In genomic region chr2:203039211-203039610, GRCh38 we compare ENCODE assay signal across 8 cellular contexts. TPM values are rescaled to one million over a fixed set of nuclear protein-coding genes. Genes with fewer than 3 reads are reported as not detected.
DNase-seq lines count a peak whose midpoint lies in the region; ATAC-seq and TF ChIP-seq lines count a peak whose summit lies in the region.
"Not testable (repeated sequence)": the region's sequence is repeated elsewhere in the genome, so short reads cannot be mapped to it uniquely, and the experiment has no call there.

No MANE protein-coding gene starts in this region.

- not testable (repeated sequence) for H3K9me3 Mint-ChIP-seq in chondrocyte (ENCODE audit: low read depth); progenitor cell of endocrine pancreas (ENCODE audit: low read depth)

- intact Hi-C loops in ascending aorta (cut with DNase I); mammary epithelial cell (cut with micrococcal nuclease); tibial artery (cut with DNase I; ENCODE audit: low total_unique reads): not testable (repeated sequence)

- H3K4me3 Mint-ChIP-seq in chondrocyte (ENCODE audit: unreplicated experiment); progenitor cell of endocrine pancreas (ENCODE audit: low read depth): not testable (repeated sequence)

- 59% methylated on average over 5 of the region's 6 CpGs for WGBS in mammary epithelial cell (ENCODE audit: low coverage, missing lambda C conversion rate)

- H3K36me3 ChIP-seq in RWPE2 (ENCODE audit: low read depth) (peaks cover 26% of the 10 kb centered on the region), ascending aorta (peaks cover 4 to 23% of the 10 kb centered on the region in 2 donors), tibial artery (peaks cover 4 to 22% (median 14%) of the 10 kb centered on the region in 3 donors)
- not testable (repeated sequence) for H3K36me3 ChIP-seq in mammary epithelial cell (ENCODE audit: insufficient read depth, low read length)

- peaks cover 63% of the 10 kb centered on the region for H3K79me2 ChIP-seq in mammary epithelial cell (ENCODE audit: insufficient read depth, low read length)

- TF ChIP-seq CTCF in RWPE2 (IDR thresholded peaks at IDR 0.05; ENCODE audit: poor library complexity, severe bottlenecking); ascending aorta (IDR thresholded peaks at IDR 0.05); mammary epithelial cell (conservative IDR thresholded peaks at IDR 0.05 in 1 of 2, IDR thresholded peaks at IDR 0.05 in 1 of 2; ENCODE audit: extremely low read depth in 1 of 2, insufficient read depth in 1 of 2, low read depth in 1 of 2, low read length in 2 of 2); chondrocyte (IDR thresholded peaks at IDR 0.05); epithelial cell of esophagus (IDR thresholded peaks at IDR 0.05; ENCODE audit: insufficient read depth, low read depth, low read length, missing control alignments); foreskin keratinocyte (conservative IDR thresholded peaks at IDR 0.05); progenitor cell of endocrine pancreas (IDR thresholded peaks at IDR 0.05; ENCODE audit: unreplicated experiment); tibial artery (IDR thresholded peaks at IDR 0.05): not testable (repeated sequence)

- H3K4me2 ChIP-seq in mammary epithelial cell (ENCODE audit: insufficient read depth, low read depth, low read length) = peak overlapping the region; percentile 39

- peaks cover 66% of the 10 kb centered on the region for H3K4me1 Mint-ChIP-seq in chondrocyte (ENCODE audit: low read depth)
- peaks cover 12% of the 10 kb centered on the region for H3K4me1 Mint-ChIP-seq in progenitor cell of endocrine pancreas (ENCODE audit: low read depth)

- not testable (repeated sequence) for H3K9me3 ChIP-seq in RWPE2 (ENCODE audit: severe bottlenecking); ascending aorta; mammary epithelial cell (replicated peaks; ENCODE audit: insufficient read depth, low read length); tibial artery

- CTCF ChIA-PET in mammary epithelial cell (lab: Charles Lee; ENCODE audit: low non-redundant PET) = not testable (repeated sequence)

- H3K4me1 ChIP-seq in RWPE2 (ENCODE audit: insufficient read depth, poor library complexity, severe bottlenecking) = peaks cover 22% of the 10 kb centered on the region
- peaks cover 8 to 50% of the 10 kb centered on the region in 2 donors for H3K4me1 ChIP-seq in ascending aorta
- H3K4me1 ChIP-seq in mammary epithelial cell (ENCODE audit: insufficient read depth, low read length) = peaks cover 13% of the 10 kb centered on the region
- peaks cover 20% of the 10 kb centered on the region for H3K4me1 ChIP-seq in foreskin keratinocyte
- peaks cover 0 to 98% (median 27%) of the 10 kb centered on the region in 4 donors for H3K4me1 ChIP-seq in tibial artery

- not testable (repeated sequence) for H3K27me3 ChIP-seq in RWPE2 (ENCODE audit: insufficient read depth, poor library complexity, severe bottlenecking); ascending aorta; mammary epithelial cell (ENCODE audit: insufficient read depth, low read length); foreskin keratinocyte; tibial artery

- H3K27ac Mint-ChIP-seq in chondrocyte (ENCODE audit: unreplicated experiment) (peak overlapping the region; percentile 89), progenitor cell of endocrine pancreas (peak overlapping the region; percentile 56)

- H3K27me3 Mint-ChIP-seq in chondrocyte (ENCODE audit: low read depth); progenitor cell of endocrine pancreas: not testable (repeated sequence)

- H3K36me3 Mint-ChIP-seq in chondrocyte (ENCODE audit: low read depth) = peaks cover 14% of the 10 kb centered on the region
- H3K36me3 Mint-ChIP-seq in progenitor cell of endocrine pancreas (ENCODE audit: insufficient read depth) = peaks cover 20% of the 10 kb centered on the region

- in situ Hi-C loops in mammary epithelial cell (cut with MboI; ENCODE audit: low sequenced_read_pairs in 2 of 2) = not testable (repeated sequence)

- DNase-seq in RWPE2 (ENCODE audit: low spot score); ascending aorta (ENCODE audit: low spot score in 2 of 2); chondrocyte (ENCODE audit: low spot score); progenitor cell of endocrine pancreas (ENCODE audit: low spot score, unreplicated experiment); tibial artery: not testable (repeated sequence)
- peak; percentile 72 for DNase-seq in mammary epithelial cell
- peak; percentile 69 for DNase-seq in epithelial cell of esophagus (ENCODE audit: low read depth)
- DNase-seq in foreskin keratinocyte = peak; percentile 63 to 83

- H3K9ac ChIP-seq in mammary epithelial cell (ENCODE audit: insufficient read depth, low read length) = not testable (repeated sequence)

- BruUV-seq in mammary epithelial cell (replicated peaks; lab: Mats Ljungman, UMichigan) = not testable (repeated sequence)

- peak; percentile 88 for ATAC-seq in RWPE2 (ENCODE audit: low read depth)
- peak; percentile 88 for ATAC-seq in foreskin keratinocyte

- H3K27ac ChIP-seq in RWPE2 (ENCODE audit: poor library complexity, severe bottlenecking) (peak overlapping the region; percentile 86), ascending aorta (peak overlapping the region; percentile 87 to 92), foreskin keratinocyte (peak overlapping the region; percentile 66), tibial artery (peak overlapping the region; percentile 65 to 66)
- H3K27ac ChIP-seq in mammary epithelial cell (ENCODE audit: insufficient read depth, low read depth, low read length) = not testable (repeated sequence)

- H4K20me1 ChIP-seq in mammary epithelial cell (ENCODE audit: insufficient read depth, low read length) = not testable (repeated sequence)

- H2AFZ ChIP-seq in mammary epithelial cell (ENCODE audit: low read depth, low read length) = not testable (repeated sequence)

- H3K4me3 ChIP-seq in RWPE2 (ENCODE audit: severe bottlenecking); ascending aorta; mammary epithelial cell (replicated peaks in 1 of 3; ENCODE audit: insufficient read depth in 1 of 3, low read depth in 2 of 3, low read length in 3 of 3); epithelial cell of esophagus (ENCODE audit: low read length); tibial artery: not testable (repeated sequence)

- dilution Hi-C loops in mammary epithelial cell (cut with HindIII; ENCODE audit: low sequenced_read_pairs) = not testable (repeated sequence)

RNA-seq across cellular contexts. Expression of gene NBEAL1, which starts 24.5 kb away (rescaled TPM):
- total RNA-seq in ascending aorta (33.0 TPM), mammary epithelial cell (10 to 100 TPM; 36.0 to 92.0 TPM), chondrocyte (37.9 to 41.4 TPM (median 38.7 TPM) in 3 replicates), foreskin keratinocyte (16.3 and 18.5 TPM in 2 replicates), progenitor cell of endocrine pancreas (30.5 and 30.9 TPM in 2 replicates)
- polyA plus RNA-seq in mammary epithelial cell (5.4 TPM), foreskin keratinocyte (2.8 and 2.9 TPM in 2 replicates)
- 45.0 TPM for polyA minus RNA-seq in mammary epithelial cell
